In genomic region chr6:82785206-82785605, GRCh38 we compare ENCODE assay signal across 25 cellular contexts.
DNase-seq lines count a peak whose midpoint lies in the region; ATAC-seq, FAIRE-seq and TF ChIP-seq lines count a peak whose summit lies in the region.
"Had no signal": no experiment of that assay in that cellular context is flagged by ENCODE, and none has a peak within 500 bp of the region (broad histone marks: within the 10 kb centered on the region; RNA-seq: fewer than 3 reads in every experiment).

No MANE protein-coding gene starts in this region.

- no peak for TF ChIP-seq EP300 in upper lobe of left lung (IDR thresholded peaks at IDR 0.05)

- peaks cover 19% of the 10 kb centered on the region for H3K4me1 Mint-ChIP-seq in astrocyte (ENCODE audit: low read depth, unreplicated experiment)
- H3K4me1 Mint-ChIP-seq: H9 had no signal

- no peak overlapping the region for H3K9ac ChIP-seq in astrocyte (ENCODE audit: low read length)
- H3K9ac ChIP-seq: BLaER1, GM23248 had no signal

- no peaks in the 10 kb centered on the region for H3K27me3 Mint-ChIP-seq in astrocyte (ENCODE audit: low read depth, unreplicated experiment)

- intact Hi-C loops in tibial artery (cut with DNase I; ENCODE audit: low total_unique reads) = no loop called here

- no peaks in the 10 kb centered on the region for H3K4me1 ChIP-seq in HEK293 (ENCODE audit: control insufficient read depth, insufficient read depth, low read length)
- H3K4me1 ChIP-seq in astrocyte (ENCODE audit: insufficient read depth, low read length) = peaks cover 3% of the 10 kb centered on the region
- H3K4me1 ChIP-seq in osteoblast (ENCODE audit: insufficient read depth, low read length) = peaks cover 11% of the 10 kb centered on the region
- no peaks in the 10 kb centered on the region for H3K4me1 ChIP-seq in tibial artery
- H3K4me1 ChIP-seq in upper lobe of left lung = no peaks in the 10 kb centered on the region
- H3K4me1 ChIP-seq: BLaER1 had no signal

- TF ChIP-seq CTCF in HEK293 (tag by site-specific recombination; IDR thresholded peaks at IDR 0.05) (no peak), astrocyte (IDR thresholded peaks at IDR 0.05; ENCODE audit: insufficient read depth, low read depth, low read length) (no peak), osteoblast (IDR thresholded peaks at IDR 0.05; ENCODE audit: extremely low read depth, low read depth, low read length) (no peak), tibial artery (IDR thresholded peaks at IDR 0.05) (no peak), upper lobe of left lung (IDR thresholded peaks at IDR 0.05) (no peak)

- H3K36me3 Mint-ChIP-seq in astrocyte (ENCODE audit: low read depth, unreplicated experiment) = peaks cover 2% of the 10 kb centered on the region

- H3K9me3 ChIP-seq in HEK293 (ENCODE audit: control insufficient read depth, insufficient read depth, low read depth, low read length) = no peaks in the 10 kb centered on the region
- H3K9me3 ChIP-seq in astrocyte (ENCODE audit: insufficient read depth, low read depth, low read length) = no peaks in the 10 kb centered on the region
- H3K9me3 ChIP-seq in osteoblast (ENCODE audit: low read depth, low read length) = no peaks in the 10 kb centered on the region
- H3K9me3 ChIP-seq in tibial artery = peaks cover 0 to 8% (median 0%) of the 10 kb centered on the region in 3 donors
- H3K9me3 ChIP-seq in upper lobe of left lung = no peaks in the 10 kb centered on the region
- H3K9me3 ChIP-seq: BLaER1 had no signal

- H3K36me3 ChIP-seq in HEK293 (ENCODE audit: control insufficient read depth in 2 of 2, insufficient read depth in 1 of 2, low read length in 2 of 2) = no peaks in the 10 kb centered on the region
- no peaks in the 10 kb centered on the region for H3K36me3 ChIP-seq in astrocyte (ENCODE audit: insufficient read depth, low read length)
- H3K36me3 ChIP-seq in osteoblast (ENCODE audit: insufficient read depth, low read length) = no peaks in the 10 kb centered on the region
- no peaks in the 10 kb centered on the region for H3K36me3 ChIP-seq in tibial artery
- no peaks in the 10 kb centered on the region for H3K36me3 ChIP-seq in upper lobe of left lung
- H3K36me3 ChIP-seq: BLaER1 had no signal

- ATAC-seq in upper lobe of left lung (ENCODE audit: low FRiP score in 2 of 2) = no peak

- H3K4me3 Mint-ChIP-seq in astrocyte (ENCODE audit: unreplicated experiment) = no peak overlapping the region
- H3K4me3 Mint-ChIP-seq: CD4-positive, alpha-beta T cell; H9 had no signal

- H3K4me2 ChIP-seq in astrocyte (ENCODE audit: low read length) = peak overlapping the region; percentile 4
- no peak overlapping the region for H3K4me2 ChIP-seq in osteoblast (ENCODE audit: insufficient read depth, low read length)
- H3K4me2 ChIP-seq: BLaER1, PC-9 had no signal

- no peaks in the 10 kb centered on the region for H3K9me3 Mint-ChIP-seq in astrocyte (ENCODE audit: unreplicated experiment)
- H3K9me3 Mint-ChIP-seq: H9 had no signal

- no peak overlapping the region for H3K27ac Mint-ChIP-seq in astrocyte (ENCODE audit: unreplicated experiment)
- H3K27ac Mint-ChIP-seq: CD4-positive, alpha-beta T cell; H9 had no signal

- H3K4me3 ChIP-seq in HEK293 (ENCODE audit: low read depth, low read length) = no peak overlapping the region
- no peak overlapping the region for H3K4me3 ChIP-seq in astrocyte (ENCODE audit: insufficient read depth, low read depth, low read length)
- no peak overlapping the region for H3K4me3 ChIP-seq in osteoblast (ENCODE audit: insufficient read depth, low read length)
- no peak overlapping the region for H3K4me3 ChIP-seq in tibial artery
- no peak overlapping the region for H3K4me3 ChIP-seq in upper lobe of left lung
- H3K4me3 ChIP-seq: BLaER1, GM23248, PC-9, SK-N-MC had no signal

- 83 to 86% methylated on average over 2 of the region's 2 CpGs for WGBS in upper lobe of left lung, 2 donors

- H2AFZ ChIP-seq in astrocyte (ENCODE audit: low read depth, low read length) (no peak overlapping the region), osteoblast (ENCODE audit: low read length) (no peak overlapping the region)
- H2AFZ ChIP-seq: GM23248, PC-9 had no signal

- H4K20me1 ChIP-seq in astrocyte (ENCODE audit: insufficient read depth, low read length) = no peaks in the 10 kb centered on the region
- H4K20me1 ChIP-seq in osteoblast (ENCODE audit: insufficient read depth, low read length) = no peaks in the 10 kb centered on the region
- H4K20me1 ChIP-seq: BLaER1 had no signal

- POLR2A ChIA-PET in HEK293 (lab: Yijun Ruan, JAX) = no interaction called here

- H3K27ac ChIP-seq in HEK293 (ENCODE audit: extremely low read depth, low read depth, low read length) = no peak overlapping the region
- H3K27ac ChIP-seq in astrocyte (ENCODE audit: low read depth, low read length) = no peak overlapping the region
- no peak overlapping the region for H3K27ac ChIP-seq in osteoblast (ENCODE audit: low read depth, low read length)
- H3K27ac ChIP-seq in tibial artery = no peak overlapping the region
- H3K27ac ChIP-seq in upper lobe of left lung = no peak overlapping the region
- H3K27ac ChIP-seq: BLaER1, GM23248, PC-9, RWPE1, SK-N-MC had no signal

- CTCF ChIA-PET in HEK293 (lab: Yijun Ruan, JAX) = interaction anchor here (0.6 to 1.1 kb wide), 2 partner anchors 73 to 286 kb away, joined by 3 read pairs; no protein-coding TSS in a partner anchor

- FAIRE-seq in astrocyte (lab: Jason Lieb, UNC) = no peak
- FAIRE-seq: GM12892 had no signal

- H3K27me3 ChIP-seq in astrocyte (ENCODE audit: insufficient read depth, low read length) (peaks cover 2% of the 10 kb centered on the region), osteoblast (ENCODE audit: insufficient read depth, low read length) (no peaks in the 10 kb centered on the region), tibial artery (no peaks in the 10 kb centered on the region), upper lobe of left lung (no peaks in the 10 kb centered on the region)
- H3K27me3 ChIP-seq: BLaER1 had no signal

- DNase-seq in LHCN-M2 (ENCODE audit: low read depth) = peak; percentile 14
- DNase-seq in astrocyte (ENCODE audit: low read depth) = peak; percentile 5
- DNase-seq in osteoblast (ENCODE audit: insufficient read length, low spot score, missing footprints) = peak; percentile 56
- DNase-seq in tibial artery = no peak
- no peak for DNase-seq in foreskin melanocyte
- DNase-seq in upper lobe of left lung = no peak
- DNase-seq: ACHN; CD4-positive, alpha-beta T cell; COR-L47; H9; Kasumi-1; MM.1S; NCI-H1092; NCI-H1436; NCI-H2029; NCI-H345; NCI-H526; PC-9; SHP77 treated with DMSO at 0.1 percent for 48 hours had no signal

- no peaks in the 10 kb centered on the region for H3K79me2 ChIP-seq in astrocyte (ENCODE audit: insufficient read depth, low read length)
- no peaks in the 10 kb centered on the region for H3K79me2 ChIP-seq in osteoblast (ENCODE audit: insufficient read depth, low read length)

- TF ChIP-seq POLR2A in upper lobe of left lung (IDR thresholded peaks at IDR 0.05) = no peak

TF ChIP-seq in HEK293, 187 proteins besides CTCF, POLR2A, EP300 and RAD21:
- TF ChIP-seq ZNF324 (tag by site-specific recombination; IDR thresholded peaks at IDR 0.05) = no peak
- no peak for TF ChIP-seq REST (tag by site-specific recombination; IDR thresholded peaks at IDR 0.05)
- TF ChIP-seq KLF8 (tag by site-specific recombination; IDR thresholded peaks at IDR 0.05) = no peak
- TF ChIP-seq KLF7 (tag by site-specific recombination; IDR thresholded peaks at IDR 0.05; ENCODE audit: borderline replicate concordance) = no peak
- 0 out of 2 replicates have a peak, but pooled peaks have one; percentile 13 for TF ChIP-seq PRDM4 (tag by site-specific recombination; IDR thresholded peaks at IDR 0.05)

Comparison
In these comparisons a context has a peak if more than half of its experiments do, and no peak if none do; other contexts are left out.
1. DNase-seq: peak in LHCN-M2 (single experiment), astrocyte (single experiment) and osteoblast (single experiment); none in tibial artery (0 of 2), foreskin melanocyte (single experiment) and upper lobe of left lung (0 of 2).